8 cellular contexts compared by ENCODE assay signal in genomic region chr1:21216835-21217811, GRCh38. TPM values are rescaled to one million over a fixed set of nuclear protein-coding genes. Genes with fewer than 3 reads are reported as not detected.
DNase-seq lines count a peak whose midpoint lies in the region; TF ChIP-seq lines count a peak whose summit lies in the region.

No MANE protein-coding gene starts in this region.

- no peaks in the 10 kb centered on the region for H3K9me3 Mint-ChIP-seq in chondrocyte (ENCODE audit: low read depth)

- H3K18ac ChIP-seq in mesendoderm (ENCODE audit: low read length) = no peak overlapping the region

- H3K27me3 ChIP-seq in mesendoderm (ENCODE audit: insufficient read depth, low read length, poor library complexity) = no peaks in the 10 kb centered on the region

- H3K4ac ChIP-seq in mesendoderm (ENCODE audit: low read depth, low read length) = no peak overlapping the region

- no peak overlapping the region for H4K5ac ChIP-seq in mesendoderm (ENCODE audit: low read length)

- no peaks in the 10 kb centered on the region for H3K27me3 Mint-ChIP-seq in chondrocyte (ENCODE audit: low read depth)

- H3K23ac ChIP-seq in mesendoderm (ENCODE audit: low read length) = no peak overlapping the region

- TF ChIP-seq CTCF in chondrocyte (IDR thresholded peaks at IDR 0.05) = peak; percentile 86

- no peak overlapping the region for H2BK120ac ChIP-seq in mesendoderm (ENCODE audit: low read depth, low read length)

- H3K79me2 ChIP-seq in mesendoderm (ENCODE audit: control insufficient read depth, insufficient read depth, low read length) = no peaks in the 10 kb centered on the region

- no peak overlapping the region for H3K56ac ChIP-seq in mesendoderm (ENCODE audit: low read length)

- no peaks in the 10 kb centered on the region for H3K4me1 Mint-ChIP-seq in chondrocyte (ENCODE audit: low read depth)

- H3K4me1 ChIP-seq in mesendoderm (ENCODE audit: control insufficient read depth, low read depth, low read length) = peaks cover 2% of the 10 kb centered on the region

- H3K36me3 Mint-ChIP-seq in chondrocyte (ENCODE audit: low read depth) = peaks cover 10% of the 10 kb centered on the region

- H2BK15ac ChIP-seq in mesendoderm (replicated peaks; ENCODE audit: low read depth) = no peak overlapping the region

- H3K79me1 ChIP-seq in mesendoderm (ENCODE audit: low read length) = no peaks in the 10 kb centered on the region

- H3K4me2 ChIP-seq in mesendoderm (ENCODE audit: low read length) = no peak overlapping the region

- no peak overlapping the region for H3K4me3 ChIP-seq in mesendoderm (ENCODE audit: low read length)

- H3K27ac Mint-ChIP-seq in chondrocyte (ENCODE audit: unreplicated experiment) = no peak overlapping the region

- no peak overlapping the region for H3K4me3 Mint-ChIP-seq in chondrocyte (ENCODE audit: unreplicated experiment)

- no peak overlapping the region for H2AK5ac ChIP-seq in mesendoderm (ENCODE audit: low read length)

- no peak overlapping the region for H3K9ac ChIP-seq in mesendoderm (ENCODE audit: low read length)

- H3K36me3 ChIP-seq in mesendoderm (ENCODE audit: control insufficient read depth, insufficient read depth, low read length) = peaks cover 1% of the 10 kb centered on the region

- H4K8ac ChIP-seq in mesendoderm (ENCODE audit: low read depth, low read length) = no peak overlapping the region

- H3K27ac ChIP-seq in mesendoderm (ENCODE audit: low read depth, low read length) = no peak overlapping the region

- no peak overlapping the region for H2BK5ac ChIP-seq in mesendoderm (ENCODE audit: low read length)

- DNase-seq in GDM1 (lab: John Stamatoyannopoulos, UW) (peak; percentile 15), M059J (ENCODE audit: low read depth) (peak; percentile 48), chondrocyte (ENCODE audit: low spot score) (no peak), mesendoderm (peak; percentile 75), RKO (ENCODE audit: low spot score) (no peak), epidermal melanocyte (ENCODE audit: insufficient read length, low spot score) (no peak)
- DNase-seq in activated CD4-positive, alpha-beta T cell treated with anti-CD3 and anti-CD28 coated beads for 1 hour = peak; percentile 47
- peak; percentile 84 for DNase-seq in stimulated activated CD8-positive, alpha-beta memory T cell treated with anti-CD3 and anti-CD28 coated beads, Interleukin-4, amount 100 ng/mL, for 48 hours

- WGBS in mesendoderm (ENCODE audit: extremely low coverage, insufficient coverage, low lambda C conversion rate) = no CpG with 5 or more reads among the region's 19 CpGs

RNA-seq across cellular contexts. Expression of gene EIF4G3, which starts 40.4 kb away (rescaled TPM):
- total RNA-seq in M059J (2014; rRNA removed; shearing (Covaris generic)) = 32.2 and 57.2 TPM in 2 replicates
- total RNA-seq in chondrocyte = 56.6 to 81.1 TPM (median 59.9 TPM) in 3 replicates
- 59.6 TPM for polyA plus RNA-seq in mesendoderm (2013, experiment 1 of 2)
- 61.5 TPM for polyA plus RNA-seq in mesendoderm (2013, experiment 2 of 2)

Comparison
In these comparisons a context has a peak if more than half of its experiments do, and no peak if none do; other contexts are left out.
1. DNase-seq: peak in GDM1 (single experiment), M059J (single experiment), activated CD4-positive, alpha-beta T cell treated with anti-CD3 and anti-CD28 coated beads for 1 hour (single experiment), mesendoderm (single experiment) and stimulated activated CD8-positive, alpha-beta memory T cell treated with anti-CD3 and anti-CD28 coated beads, Interleukin-4, amount 100 ng/mL, for 48 hours (single experiment); none in chondrocyte (single experiment), RKO (single experiment) and epidermal melanocyte (single experiment).